Comparison of ENCODE assay signal across 1 cellular context in the genomic region with DNA sequence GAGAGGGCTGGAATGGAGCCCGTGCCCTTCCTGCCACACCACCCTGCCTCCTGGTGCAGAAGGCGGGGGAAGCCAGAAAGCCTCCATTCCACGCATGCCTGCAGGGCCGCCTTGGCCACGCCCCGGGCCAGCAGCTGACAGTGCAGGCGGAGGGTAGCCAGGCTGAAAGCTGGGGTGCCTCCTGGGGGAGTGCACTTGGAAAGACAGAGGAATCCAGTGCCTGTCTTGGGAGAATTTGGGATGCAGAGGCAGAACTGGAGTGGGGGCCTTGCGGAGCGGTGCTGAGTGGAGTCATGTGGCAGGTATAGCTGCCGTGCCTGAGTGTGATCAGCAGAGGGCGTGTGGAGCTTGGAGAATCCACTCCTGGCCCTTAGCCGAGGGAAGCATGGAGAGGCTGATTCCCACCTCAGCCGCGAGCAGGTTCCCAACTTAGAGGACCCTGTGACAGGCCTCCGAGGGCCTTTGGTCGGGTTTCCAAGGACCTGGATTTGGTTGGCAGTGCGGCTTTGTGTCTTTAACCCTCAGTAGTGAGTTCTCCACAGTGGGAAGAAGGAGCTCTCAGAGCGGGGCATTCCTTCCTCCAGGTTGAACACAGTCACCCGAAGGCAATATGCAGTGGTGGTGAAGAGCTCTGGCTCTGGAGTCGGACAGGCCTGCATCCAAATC.
TF ChIP-seq lines count a peak whose summit lies in the region.

No MANE protein-coding gene starts in this region.

TF ChIP-seq in HepG2, 621 proteins besides CTCF, POLR2A, EP300 and RAD21 (continued from another document and continues in another):
- TF ChIP-seq ZNF138 (CRISPR knock-in tag; IDR thresholded peaks at IDR 0.05; ENCODE audit: low read depth) (no peak), ZNF75D (CRISPR knock-in tag; IDR thresholded peaks at IDR 0.05; ENCODE audit: borderline replicate concordance) (no peak), ZBTB1 (CRISPR knock-in tag; IDR thresholded peaks at IDR 0.05; ENCODE audit: borderline replicate concordance) (no peak), NR3C1 (CRISPR knock-in tag; IDR thresholded peaks at IDR 0.05) (no peak), ZNF251 (CRISPR knock-in tag; IDR thresholded peaks at IDR 0.05) (no peak), DNMT3B (CRISPR knock-in tag; conservative IDR thresholded peaks at IDR 0.05) (no peak), SRF (IDR thresholded peaks at IDR 0.05; ENCODE audit: low read depth, low read length) (no peak), ZFP90 (CRISPR knock-in tag; IDR thresholded peaks at IDR 0.05; ENCODE audit: borderline replicate concordance) (no peak), ZNF552 (CRISPR knock-in tag; IDR thresholded peaks at IDR 0.05; ENCODE audit: borderline replicate concordance) (no peak), NFYB (CRISPR knock-in tag; IDR thresholded peaks at IDR 0.05) (no peak), ZNF556 (CRISPR knock-in tag; IDR thresholded peaks at IDR 0.05; ENCODE audit: borderline replicate concordance) (no peak), ZNF549 (CRISPR knock-in tag; IDR thresholded peaks at IDR 0.05) (no peak), HNF4A (CRISPR knock-in tag; IDR thresholded peaks at IDR 0.05) (no peak), ZNF674 (CRISPR knock-in tag; IDR thresholded peaks at IDR 0.05; ENCODE audit: low read depth) (no peak), SRSF4 (IDR thresholded peaks at IDR 0.05; ENCODE audit: low read depth, low read length, poor library complexity, severe bottlenecking) (no peak), ZBTB20 (CRISPR knock-in tag; IDR thresholded peaks at IDR 0.05; ENCODE audit: borderline replicate concordance, low read depth) (no peak), ZKSCAN8 (CRISPR knock-in tag; IDR thresholded peaks at IDR 0.05; ENCODE audit: borderline replicate concordance) (peak; percentile 70; the same call in 1 of the 2 replicates), ZNF235 (CRISPR knock-in tag; IDR thresholded peaks at IDR 0.05; ENCODE audit: borderline replicate concordance) (no peak), JUNB (CRISPR knock-in tag; IDR thresholded peaks at IDR 0.05; ENCODE audit: borderline replicate concordance) (no peak), ISL2 (CRISPR knock-in tag; IDR thresholded peaks at IDR 0.05) (no peak), ZNF709 (CRISPR knock-in tag; IDR thresholded peaks at IDR 0.05) (no peak), CHD4 (IDR thresholded peaks at IDR 0.05; ENCODE audit: borderline replicate concordance, low read length) (no peak), ONECUT2 (CRISPR knock-in tag; IDR thresholded peaks at IDR 0.05) (no peak), EEA1 (CRISPR knock-in tag; IDR thresholded peaks at IDR 0.05; ENCODE audit: borderline replicate concordance) (no peak), SNAI1 (CRISPR knock-in tag; IDR thresholded peaks at IDR 0.05; ENCODE audit: borderline replicate concordance) (no peak), SYNCRIP (IDR thresholded peaks at IDR 0.05; ENCODE audit: insufficient read depth, low read depth, low read length) (no peak), RXRA (CRISPR knock-in tag; IDR thresholded peaks at IDR 0.05) (peak; percentile 27; the same call in 1 of the 2 replicates), POLR2AphosphoS2 (IDR thresholded peaks at IDR 0.05; ENCODE audit: low read depth, low read length) (no peak), JUN (CRISPR knock-in tag; IDR thresholded peaks at IDR 0.05) (no peak)
- TF ChIP-seq, protein P1, sequence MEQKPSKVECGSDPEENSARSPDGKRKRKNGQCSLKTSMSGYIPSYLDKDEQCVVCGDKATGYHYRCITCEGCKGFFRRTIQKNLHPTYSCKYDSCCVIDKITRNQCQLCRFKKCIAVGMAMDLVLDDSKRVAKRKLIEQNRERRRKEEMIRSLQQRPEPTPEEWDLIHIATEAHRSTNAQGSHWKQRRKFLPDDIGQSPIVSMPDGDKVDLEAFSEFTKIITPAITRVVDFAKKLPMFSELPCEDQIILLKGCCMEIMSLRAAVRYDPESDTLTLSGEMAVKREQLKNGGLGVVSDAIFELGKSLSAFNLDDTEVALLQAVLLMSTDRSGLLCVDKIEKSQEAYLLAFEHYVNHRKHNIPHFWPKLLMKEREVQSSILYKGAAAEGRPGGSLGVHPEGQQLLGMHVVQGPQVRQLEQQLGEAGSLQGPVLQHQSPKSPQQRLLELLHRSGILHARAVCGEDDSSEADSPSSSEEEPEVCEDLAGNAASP (CRISPR knock-in tag; IDR thresholded peaks at IDR 0.05; ENCODE audit: borderline replicate concordance): no peak
- TF ChIP-seq, protein P2, sequence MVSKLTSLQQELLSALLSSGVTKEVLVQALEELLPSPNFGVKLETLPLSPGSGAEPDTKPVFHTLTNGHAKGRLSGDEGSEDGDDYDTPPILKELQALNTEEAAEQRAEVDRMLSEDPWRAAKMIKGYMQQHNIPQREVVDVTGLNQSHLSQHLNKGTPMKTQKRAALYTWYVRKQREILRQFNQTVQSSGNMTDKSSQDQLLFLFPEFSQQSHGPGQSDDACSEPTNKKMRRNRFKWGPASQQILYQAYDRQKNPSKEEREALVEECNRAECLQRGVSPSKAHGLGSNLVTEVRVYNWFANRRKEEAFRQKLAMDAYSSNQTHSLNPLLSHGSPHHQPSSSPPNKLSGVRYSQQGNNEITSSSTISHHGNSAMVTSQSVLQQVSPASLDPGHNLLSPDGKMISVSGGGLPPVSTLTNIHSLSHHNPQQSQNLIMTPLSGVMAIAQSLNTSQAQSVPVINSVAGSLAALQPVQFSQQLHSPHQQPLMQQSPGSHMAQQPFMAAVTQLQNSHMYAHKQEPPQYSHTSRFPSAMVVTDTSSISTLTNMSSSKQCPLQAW (CRISPR knock-in tag; IDR thresholded peaks at IDR 0.05): no peak; the same call in 1 of the 2 replicates
- TF ChIP-seq, protein P3, sequence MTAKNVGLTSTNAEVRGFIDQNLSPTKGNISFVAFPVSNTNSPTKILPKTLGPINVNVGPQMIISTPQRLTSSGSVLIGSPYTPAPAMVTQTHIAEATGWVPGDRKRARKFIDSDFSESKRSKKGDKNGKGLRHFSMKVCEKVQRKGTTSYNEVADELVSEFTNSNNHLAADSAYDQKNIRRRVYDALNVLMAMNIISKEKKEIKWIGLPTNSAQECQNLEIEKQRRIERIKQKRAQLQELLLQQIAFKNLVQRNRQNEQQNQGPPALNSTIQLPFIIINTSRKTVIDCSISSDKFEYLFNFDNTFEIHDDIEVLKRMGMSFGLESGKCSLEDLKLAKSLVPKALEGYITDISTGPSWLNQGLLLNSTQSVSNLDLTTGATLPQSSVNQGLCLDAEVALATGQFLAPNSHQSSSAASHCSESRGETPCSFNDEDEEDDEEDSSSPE (CRISPR knock-in tag; IDR thresholded peaks at IDR 0.05): no peak
- TF ChIP-seq, protein P4, sequence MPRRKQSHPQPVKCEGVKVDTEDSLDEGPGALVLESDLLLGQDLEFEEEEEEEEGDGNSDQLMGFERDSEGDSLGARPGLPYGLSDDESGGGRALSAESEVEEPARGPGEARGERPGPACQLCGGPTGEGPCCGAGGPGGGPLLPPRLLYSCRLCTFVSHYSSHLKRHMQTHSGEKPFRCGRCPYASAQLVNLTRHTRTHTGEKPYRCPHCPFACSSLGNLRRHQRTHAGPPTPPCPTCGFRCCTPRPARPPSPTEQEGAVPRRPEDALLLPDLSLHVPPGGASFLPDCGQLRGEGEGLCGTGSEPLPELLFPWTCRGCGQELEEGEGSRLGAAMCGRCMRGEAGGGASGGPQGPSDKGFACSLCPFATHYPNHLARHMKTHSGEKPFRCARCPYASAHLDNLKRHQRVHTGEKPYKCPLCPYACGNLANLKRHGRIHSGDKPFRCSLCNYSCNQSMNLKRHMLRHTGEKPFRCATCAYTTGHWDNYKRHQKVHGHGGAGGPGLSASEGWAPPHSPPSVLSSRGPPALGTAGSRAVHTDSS (CRISPR knock-in tag; conservative IDR thresholded peaks at IDR 0.05): no peak
- TF ChIP-seq, protein P5, sequence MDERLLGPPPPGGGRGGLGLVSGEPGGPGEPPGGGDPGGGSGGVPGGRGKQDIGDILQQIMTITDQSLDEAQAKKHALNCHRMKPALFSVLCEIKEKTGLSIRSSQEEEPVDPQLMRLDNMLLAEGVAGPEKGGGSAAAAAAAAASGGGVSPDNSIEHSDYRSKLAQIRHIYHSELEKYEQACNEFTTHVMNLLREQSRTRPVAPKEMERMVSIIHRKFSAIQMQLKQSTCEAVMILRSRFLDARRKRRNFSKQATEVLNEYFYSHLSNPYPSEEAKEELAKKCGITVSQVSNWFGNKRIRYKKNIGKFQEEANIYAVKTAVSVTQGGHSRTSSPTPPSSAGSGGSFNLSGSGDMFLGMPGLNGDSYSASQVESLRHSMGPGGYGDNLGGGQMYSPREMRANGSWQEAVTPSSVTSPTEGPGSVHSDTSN (CRISPR knock-in tag; IDR thresholded peaks at IDR 0.05): no peak
- TF ChIP-seq, protein P6, sequence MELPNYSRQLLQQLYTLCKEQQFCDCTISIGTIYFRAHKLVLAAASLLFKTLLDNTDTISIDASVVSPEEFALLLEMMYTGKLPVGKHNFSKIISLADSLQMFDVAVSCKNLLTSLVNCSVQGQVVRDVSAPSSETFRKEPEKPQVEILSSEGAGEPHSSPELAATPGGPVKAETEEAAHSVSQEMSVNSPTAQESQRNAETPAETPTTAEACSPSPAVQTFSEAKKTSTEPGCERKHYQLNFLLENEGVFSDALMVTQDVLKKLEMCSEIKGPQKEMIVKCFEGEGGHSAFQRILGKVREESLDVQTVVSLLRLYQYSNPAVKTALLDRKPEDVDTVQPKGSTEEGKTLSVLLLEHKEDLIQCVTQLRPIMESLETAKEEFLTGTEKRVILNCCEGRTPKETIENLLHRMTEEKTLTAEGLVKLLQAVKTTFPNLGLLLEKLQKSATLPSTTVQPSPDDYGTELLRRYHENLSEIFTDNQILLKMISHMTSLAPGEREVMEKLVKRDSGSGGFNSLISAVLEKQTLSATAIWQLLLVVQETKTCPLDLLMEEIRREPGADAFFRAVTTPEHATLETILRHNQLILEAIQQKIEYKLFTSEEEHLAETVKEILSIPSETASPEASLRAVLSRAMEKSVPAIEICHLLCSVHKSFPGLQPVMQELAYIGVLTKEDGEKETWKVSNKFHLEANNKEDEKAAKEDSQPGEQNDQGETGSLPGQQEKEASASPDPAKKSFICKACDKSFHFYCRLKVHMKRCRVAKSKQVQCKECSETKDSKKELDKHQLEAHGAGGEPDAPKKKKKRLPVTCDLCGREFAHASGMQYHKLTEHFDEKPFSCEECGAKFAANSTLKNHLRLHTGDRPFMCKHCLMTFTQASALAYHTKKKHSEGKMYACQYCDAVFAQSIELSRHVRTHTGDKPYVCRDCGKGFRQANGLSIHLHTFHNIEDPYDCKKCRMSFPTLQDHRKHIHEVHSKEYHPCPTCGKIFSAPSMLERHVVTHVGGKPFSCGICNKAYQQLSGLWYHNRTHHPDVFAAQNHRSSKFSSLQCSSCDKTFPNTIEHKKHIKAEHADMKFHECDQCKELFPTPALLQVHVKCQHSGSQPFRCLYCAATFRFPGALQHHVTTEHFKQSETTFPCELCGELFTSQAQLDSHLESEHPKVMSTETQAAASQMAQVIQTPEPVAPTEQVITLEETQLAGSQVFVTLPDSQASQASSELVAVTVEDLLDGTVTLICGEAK (IDR thresholded peaks at IDR 0.05): no peak
- TF ChIP-seq, protein P6 (CRISPR knock-in tag; IDR thresholded peaks at IDR 0.05): no peak
- TF ChIP-seq, protein P7, sequence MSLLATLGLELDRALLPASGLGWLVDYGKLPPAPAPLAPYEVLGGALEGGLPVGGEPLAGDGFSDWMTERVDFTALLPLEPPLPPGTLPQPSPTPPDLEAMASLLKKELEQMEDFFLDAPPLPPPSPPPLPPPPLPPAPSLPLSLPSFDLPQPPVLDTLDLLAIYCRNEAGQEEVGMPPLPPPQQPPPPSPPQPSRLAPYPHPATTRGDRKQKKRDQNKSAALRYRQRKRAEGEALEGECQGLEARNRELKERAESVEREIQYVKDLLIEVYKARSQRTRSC (CRISPR knock-in tag; IDR thresholded peaks at IDR 0.05; ENCODE audit: low read depth): no peak
- TF ChIP-seq, protein P8, sequence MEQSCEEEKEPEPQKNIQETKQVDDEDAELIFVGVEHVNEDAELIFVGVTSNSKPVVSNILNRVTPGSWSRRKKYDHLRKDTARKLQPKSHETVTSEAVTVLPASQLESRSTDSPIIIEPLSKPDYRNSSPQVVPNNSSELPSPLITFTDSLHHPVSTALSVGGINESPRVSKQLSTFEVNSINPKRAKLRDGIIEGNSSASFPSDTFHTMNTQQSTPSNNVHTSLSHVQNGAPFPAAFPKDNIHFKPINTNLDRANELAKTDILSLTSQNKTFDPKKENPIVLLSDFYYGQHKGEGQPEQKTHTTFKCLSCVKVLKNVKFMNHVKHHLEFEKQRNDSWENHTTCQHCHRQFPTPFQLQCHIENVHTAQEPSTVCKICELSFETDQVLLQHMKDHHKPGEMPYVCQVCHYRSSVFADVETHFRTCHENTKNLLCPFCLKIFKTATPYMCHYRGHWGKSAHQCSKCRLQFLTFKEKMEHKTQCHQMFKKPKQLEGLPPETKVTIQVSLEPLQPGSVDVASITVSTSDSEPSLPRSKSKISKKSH (CRISPR knock-in tag; IDR thresholded peaks at IDR 0.05; ENCODE audit: borderline replicate concordance): peak; percentile 78
- TF ChIP-seq, protein P9, sequence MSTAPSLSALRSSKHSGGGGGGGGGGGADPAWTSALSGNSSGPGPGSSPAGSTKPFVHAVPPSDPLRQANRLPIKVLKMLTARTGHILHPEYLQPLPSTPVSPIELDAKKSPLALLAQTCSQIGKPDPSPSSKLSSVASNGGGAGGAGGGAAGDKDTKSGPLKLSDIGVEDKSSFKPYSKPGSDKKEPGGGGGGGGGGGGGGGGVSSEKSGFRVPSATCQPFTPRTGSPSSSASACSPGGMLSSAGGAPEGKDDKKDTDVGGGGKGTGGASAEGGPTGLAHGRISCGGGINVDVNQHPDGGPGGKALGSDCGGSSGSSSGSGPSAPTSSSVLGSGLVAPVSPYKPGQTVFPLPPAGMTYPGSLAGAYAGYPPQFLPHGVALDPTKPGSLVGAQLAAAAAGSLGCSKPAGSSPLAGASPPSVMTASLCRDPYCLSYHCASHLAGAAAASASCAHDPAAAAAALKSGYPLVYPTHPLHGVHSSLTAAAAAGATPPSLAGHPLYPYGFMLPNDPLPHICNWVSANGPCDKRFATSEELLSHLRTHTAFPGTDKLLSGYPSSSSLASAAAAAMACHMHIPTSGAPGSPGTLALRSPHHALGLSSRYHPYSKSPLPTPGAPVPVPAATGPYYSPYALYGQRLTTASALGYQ (CRISPR knock-in tag; IDR thresholded peaks at IDR 0.05): no peak
